Comparison of ENCODE assay signal across 8 cellular contexts in genomic region chr7:155003215-155003999, GRCh38. TPM values are rescaled to one million over a fixed set of nuclear protein-coding genes. Genes with fewer than 3 reads are reported as not detected.
DNase-seq lines count a peak whose midpoint lies in the region; ATAC-seq, FAIRE-seq and TF ChIP-seq lines count a peak whose summit lies in the region.

No MANE protein-coding gene starts in this region.

- DNase-seq in A172 (ENCODE audit: low spot score) (peak; percentile 54), NCI-H2107 (lab: John Stamatoyannopoulos, UW) (peak; percentile 79), kidney (peak; percentile 94)
- peak; percentile 76 for DNase-seq in activated CD4-positive, CD25-positive, alpha-beta regulatory T cell treated with anti-CD3 and anti-CD28 coated beads, Interleukin-2, amount 50 U/mL, for 16 hours (ENCODE audit: low read depth, low spot score)
- DNase-seq in central memory CD4-positive, alpha-beta T cell, result peak; percentile 82
- peak; percentile 53 to 80 (median 72) for DNase-seq in stimulated activated CD4-positive, alpha-beta T cell treated with anti-CD3 and anti-CD28 coated beads, Interleukin-12 subunit alpha, Interleukin-12 subunit beta, amount 100 ng/mL, for 48 hours (ENCODE audit: low read depth in 2 of 3, low spot score in 1 of 3)

- H3K4me1 ChIP-seq in kidney (ENCODE audit: control insufficient read depth in 1 of 2, insufficient read depth in 1 of 2, low read depth in 1 of 2, low read length in 2 of 2), result peaks cover 2 to 3% of the 10 kb centered on the region in 2 donors

- FAIRE-seq in kidney (lab: Jason Lieb, UNC), result no peak

- peak overlapping the region; percentile 92 to 93 for H3K27ac ChIP-seq in kidney (ENCODE audit: low read depth in 2 of 2, low read length in 2 of 2)

- ATAC-seq in GM18505 (IDR thresholded peaks at IDR 0.05; ENCODE audit: unreplicated experiment) (peak; percentile 65), HG02943 (IDR thresholded peaks at IDR 0.05; ENCODE audit: low read depth, unreplicated experiment) (peak; percentile 57)

- no peaks in the 10 kb centered on the region for H3K9me3 ChIP-seq in kidney (ENCODE audit: control insufficient read depth in 1 of 2, low read length in 2 of 2)

- no peaks in the 10 kb centered on the region for H3K36me3 ChIP-seq in kidney (ENCODE audit: control insufficient read depth in 1 of 2, insufficient read depth in 2 of 2, low read length in 2 of 2)

- TF ChIP-seq CTCF in kidney (IDR thresholded peaks at IDR 0.05; ENCODE audit: borderline replicate concordance, extremely low read depth, insufficient read depth), result no peak

- H3K9ac ChIP-seq in kidney (ENCODE audit: low read length in 2 of 2), result peak overlapping the region; percentile 82 to 84

- peak; percentile 84 for TF ChIP-seq POLR2A in GM18505 (IDR thresholded peaks at IDR 0.05; ENCODE audit: borderline replicate concordance, extremely low read depth, insufficient read depth, insufficient read length)

- intact Hi-C loops in kidney (cut with DNase I), result no loop called here

- peak overlapping the region; percentile 81 to 92 for H3K4me3 ChIP-seq in kidney (ENCODE audit: low read length in 2 of 2)

RNA-seq across cellular contexts. Expression of gene PAXIP1, which starts 0.5 kb away (rescaled TPM):
- 12.8 and 14.6 TPM in 2 replicates for total RNA-seq in A172 (2014; rRNA removed; shearing (Covaris generic))
- 10.7 TPM for total RNA-seq in kidney
- 3.9 TPM for polyA plus RNA-seq in kidney (ENCODE audit: insufficient read depth, low read depth, low replicate concordance)

Comparison
In these comparisons a context has a peak if more than half of its experiments do, and no peak if none do; other contexts are left out.
1. Peak in every context shown above with its lines: DNase-seq, ATAC-seq, H3K4me3 ChIP-seq and H3K27ac ChIP-seq.